11 cellular contexts compared by ENCODE assay signal in the genomic region with DNA sequence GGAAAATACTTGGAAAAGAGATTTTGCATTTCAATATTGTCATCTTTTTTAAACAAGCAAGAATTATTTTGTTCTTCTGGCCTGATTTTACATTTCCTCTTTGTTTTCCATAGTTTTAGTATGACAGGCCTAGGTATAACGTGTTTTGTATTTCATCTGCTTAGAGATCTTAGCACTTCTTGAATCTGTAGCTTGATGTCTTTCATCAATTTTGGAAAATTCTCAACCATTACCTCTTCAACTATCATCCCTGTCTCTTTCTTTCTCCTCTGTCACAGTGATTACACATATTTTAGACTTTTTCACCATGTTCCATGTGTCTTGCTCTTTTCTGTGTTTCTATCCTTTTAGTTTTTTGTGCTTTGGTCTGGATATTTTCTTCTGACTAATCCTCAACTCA.
"Had no signal": no experiment of that assay in that cellular context is flagged by ENCODE, and none has a peak within 500 bp of the region (broad histone marks: within the 10 kb centered on the region; RNA-seq: fewer than 3 reads in every experiment).

No MANE protein-coding gene starts in this region.

- FAIRE-seq: H1, H54 had no signal

- ATAC-seq: GM23338, HCT116 had no signal

- H3K27ac ChIP-seq: GM23248 had no signal

- H3K4me3 ChIP-seq: GM23248, GM23338, HAP-1 had no signal

- DNase-seq: GM23248, GOT3, H7, H9, HCEC 1CT, HFFc6 had no signal

- H3K4me1 ChIP-seq: HAP-1 had no signal

- H3K9me3 ChIP-seq: HAP-1 had no signal

- H3K36me3 ChIP-seq: HAP-1 had no signal
